Comparison of ENCODE assay signal across 8 cellular contexts in the genomic region with DNA sequence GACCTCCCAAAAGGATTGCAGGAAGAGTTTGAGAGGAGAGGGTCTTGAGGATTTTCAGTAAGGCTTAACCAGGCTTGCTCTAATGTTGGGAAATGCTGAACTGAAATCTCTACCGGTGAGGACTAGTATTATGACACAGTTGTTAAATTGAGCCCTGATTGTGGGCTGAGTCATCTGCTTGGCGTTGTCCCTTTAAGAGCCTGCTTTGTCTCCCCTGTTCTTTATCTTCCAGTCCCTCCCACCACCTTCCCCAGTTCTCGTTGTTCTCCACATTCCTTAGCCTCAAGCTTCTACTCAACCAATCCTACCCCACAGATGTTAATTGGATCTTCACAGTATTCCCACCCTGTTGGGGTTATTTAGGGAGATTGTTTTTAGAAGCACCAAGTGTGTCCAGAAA. TPM values are rescaled to one million over a fixed set of nuclear protein-coding genes. Genes with fewer than 3 reads are reported as not detected.
A peak's percentile ranks its signal among the peaks of the same experiment; 100 is the strongest.
DNase-seq lines count a peak whose midpoint lies in the region; ATAC-seq and TF ChIP-seq lines count a peak whose summit lies in the region.

No MANE protein-coding gene starts in this region.

- DNase-seq in NCI-H82 (lab: John Stamatoyannopoulos, UW) (peak; percentile 3), NCI-H82 treated with DMSO at 0.1 percent for 48 hours (lab: John Stamatoyannopoulos, UW; ENCODE audit: unreplicated experiment) (no peak), astrocyte of the hippocampus (ENCODE audit: low read depth, low spot score) (peak; percentile 76), iris pigment epithelial cell (ENCODE audit: low read depth) (peak; percentile 88), upper lobe of right lung (no peak), middle frontal gyrus (ENCODE audit: extremely low spot score, low spot score) (no peak), cerebellar cortex (ENCODE audit: low spot score) (no peak)

- H3K4me3 ChIP-seq in upper lobe of right lung: no peak overlapping the region

- no peak for TF ChIP-seq CTCF in upper lobe of right lung (IDR thresholded peaks at IDR 0.05)

- intact Hi-C loops in upper lobe of right lung (cut with DNase I): no loop called here

- H3K36me3 ChIP-seq in upper lobe of right lung: no peaks in the 10 kb centered on the region

- H3K27me3 ChIP-seq in upper lobe of right lung: no peaks in the 10 kb centered on the region

- ATAC-seq in upper lobe of right lung (peak; percentile 66), HG03378 (IDR thresholded peaks at IDR 0.05; ENCODE audit: unreplicated experiment) (no peak)

- H3K27ac ChIP-seq in upper lobe of right lung: no peak overlapping the region

- H3K9me3 ChIP-seq in upper lobe of right lung: no peaks in the 10 kb centered on the region

- peaks cover 32% of the 10 kb centered on the region for H3K4me1 ChIP-seq in upper lobe of right lung

RNA-seq across cellular contexts. Expression of gene ANKRD55, which starts 57.7 kb away (rescaled TPM):
- total RNA-seq in upper lobe of right lung: 0.49 TPM

Comparison
In these comparisons a context has a peak if more than half of its experiments do, and no peak if none do; other contexts are left out.
1. DNase-seq: peak in NCI-H82 (single experiment), astrocyte of the hippocampus (single experiment) and iris pigment epithelial cell (single experiment); none in NCI-H82 treated with DMSO at 0.1 percent for 48 hours (single experiment), upper lobe of right lung (single experiment), middle frontal gyrus (single experiment) and cerebellar cortex (single experiment).